9 cellular contexts compared by ENCODE assay signal in the genomic region with DNA sequence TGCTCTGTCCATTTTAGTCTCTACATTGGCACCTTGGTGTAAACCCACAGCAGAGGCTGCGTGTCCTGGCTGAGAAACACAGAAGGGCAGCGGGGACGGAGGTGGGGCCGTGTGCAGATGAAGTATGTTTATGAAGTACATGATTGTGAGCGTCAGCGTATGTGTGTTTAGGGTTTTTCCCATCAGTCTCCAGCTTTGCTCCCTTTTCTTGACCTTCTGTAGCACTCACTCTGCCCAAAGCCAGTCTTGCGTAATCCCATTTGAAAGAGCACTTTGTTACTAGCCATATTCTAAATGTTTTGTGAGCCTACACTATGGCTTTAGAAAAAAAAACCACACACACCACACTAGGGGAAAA.
DNase-seq lines count a peak whose midpoint lies in the region; ATAC-seq lines count a peak whose summit lies in the region.
"Had no signal": no experiment of that assay in that cellular context is flagged by ENCODE, and none has a peak within 500 bp of the region (broad histone marks: within the 10 kb centered on the region; RNA-seq: fewer than 3 reads in every experiment).

No MANE protein-coding gene starts in this region.

- DNase-seq in HAP-1 (ENCODE audit: low spot score in 2 of 2) (peak; percentile 26 to 34), amniotic epithelial cell (ENCODE audit: low read depth) (peak; percentile 39), iPS DF 6.9 (ENCODE audit: low read depth, low spot score) (no peak)
- DNase-seq in activated T-helper 1 cell treated with anti-CD3 and anti-CD28 coated beads, Interleukin-12 subunit alpha, Interleukin-12 subunit beta, Interleukin-2, Interleukin-4 antibody, amounts not matched to agents 30 ng/mL and 10 ng/mL and 1 ng/mL, durations not matched to agents 14 hours and 24 hours and 36 hours (ENCODE audit: low spot score): no peak
- DNase-seq in effector CD8-positive, alpha-beta T cell (lab: John Stamatoyannopoulos, UW): no peak
- DNase-seq: thyroid gland had no signal

- no peaks in the 10 kb centered on the region for H3K27me3 Mint-ChIP-seq in stimulated activated memory B cell treated with anti-CD40 and anti-IgM and Interleukin-4, amounts not matched to agents 10 μg/mL and 1 μg/mL and 100 μg/mL, for 72 hours
- H3K27me3 Mint-ChIP-seq in activated T-helper 1 cell treated with anti-CD3 and anti-CD28 coated beads, Interleukin-12 subunit alpha, Interleukin-12 subunit beta, Interleukin-2, Interleukin-4 antibody, amounts not matched to agents 30 ng/mL and 10 ng/mL and 1 ng/mL, durations not matched to agents 14 hours and 24 hours and 36 hours (ENCODE audit: insufficient read depth): peaks cover 4% of the 10 kb centered on the region

- no peaks in the 10 kb centered on the region for H3K36me3 Mint-ChIP-seq in stimulated activated memory B cell treated with anti-CD40 and anti-IgM and Interleukin-4, amounts not matched to agents 10 μg/mL and 1 μg/mL and 100 μg/mL, for 72 hours
- H3K36me3 Mint-ChIP-seq in activated T-helper 1 cell treated with anti-CD3 and anti-CD28 coated beads, Interleukin-12 subunit alpha, Interleukin-12 subunit beta, Interleukin-2, Interleukin-4 antibody, amounts not matched to agents 30 ng/mL and 10 ng/mL and 1 ng/mL, durations not matched to agents 14 hours and 24 hours and 36 hours (ENCODE audit: low read depth): no peaks in the 10 kb centered on the region
- H3K36me3 Mint-ChIP-seq: activated naive CD8-positive, alpha-beta T cell had no signal

- H3K9me3 ChIP-seq in HAP-1: no peaks in the 10 kb centered on the region; the same call in none of the 2 replicates
- no peaks in the 10 kb centered on the region for H3K9me3 ChIP-seq in iPS DF 6.9 (ENCODE audit: control insufficient read depth, insufficient read depth, low read length)
- H3K9me3 ChIP-seq: thyroid gland had no signal

- ATAC-seq in stimulated activated memory B cell treated with anti-CD40 and anti-IgM and Interleukin-4, amounts not matched to agents 10 μg/mL and 1 μg/mL and 100 μg/mL, for 72 hours: peak; percentile 36
- ATAC-seq in GM18520 (IDR thresholded peaks at IDR 0.05; ENCODE audit: unreplicated experiment): no peak

- peak overlapping the region; percentile 64 for H3K4me3 Mint-ChIP-seq in stimulated activated memory B cell treated with anti-CD40 and anti-IgM and Interleukin-4, amounts not matched to agents 10 μg/mL and 1 μg/mL and 100 μg/mL, for 72 hours
- no peak overlapping the region for H3K4me3 Mint-ChIP-seq in activated T-helper 1 cell treated with anti-CD3 and anti-CD28 coated beads, Interleukin-12 subunit alpha, Interleukin-12 subunit beta, Interleukin-2, Interleukin-4 antibody, amounts not matched to agents 30 ng/mL and 10 ng/mL and 1 ng/mL, durations not matched to agents 14 hours and 24 hours and 36 hours
- H3K4me3 Mint-ChIP-seq: activated naive CD8-positive, alpha-beta T cell had no signal

- H3K4me1 ChIP-seq in HAP-1 (peaks cover 34% of the 10 kb centered on the region), iPS DF 6.9 (ENCODE audit: control insufficient read depth, insufficient read depth, low read length) (no peaks in the 10 kb centered on the region)
- H3K4me1 ChIP-seq: thyroid gland had no signal

- no peaks in the 10 kb centered on the region for H3K27me3 ChIP-seq in HAP-1 (ENCODE audit: low read depth)
- H3K27me3 ChIP-seq in iPS DF 6.9 (ENCODE audit: control insufficient read depth, insufficient read depth, low read length): no peaks in the 10 kb centered on the region

- H3K27ac ChIP-seq in iPS DF 6.9 (ENCODE audit: low read length): no peak overlapping the region
- H3K27ac ChIP-seq: thyroid gland had no signal

- peaks cover 11% of the 10 kb centered on the region for H3K9me3 Mint-ChIP-seq in stimulated activated memory B cell treated with anti-CD40 and anti-IgM and Interleukin-4, amounts not matched to agents 10 μg/mL and 1 μg/mL and 100 μg/mL, for 72 hours
- peaks cover 10% of the 10 kb centered on the region for H3K9me3 Mint-ChIP-seq in activated T-helper 1 cell treated with anti-CD3 and anti-CD28 coated beads, Interleukin-12 subunit alpha, Interleukin-12 subunit beta, Interleukin-2, Interleukin-4 antibody, amounts not matched to agents 30 ng/mL and 10 ng/mL and 1 ng/mL, durations not matched to agents 14 hours and 24 hours and 36 hours

- no peaks in the 10 kb centered on the region for H3K4me1 Mint-ChIP-seq in stimulated activated memory B cell treated with anti-CD40 and anti-IgM and Interleukin-4, amounts not matched to agents 10 μg/mL and 1 μg/mL and 100 μg/mL, for 72 hours
- no peaks in the 10 kb centered on the region for H3K4me1 Mint-ChIP-seq in activated T-helper 1 cell treated with anti-CD3 and anti-CD28 coated beads, Interleukin-12 subunit alpha, Interleukin-12 subunit beta, Interleukin-2, Interleukin-4 antibody, amounts not matched to agents 30 ng/mL and 10 ng/mL and 1 ng/mL, durations not matched to agents 14 hours and 24 hours and 36 hours (ENCODE audit: low read depth)

- H3K4me3 ChIP-seq in HAP-1 (peak overlapping the region; percentile 9), iPS DF 6.9 (ENCODE audit: low read length) (peak overlapping the region; percentile 56; the same call in 1 of the 2 replicates)
- H3K4me3 ChIP-seq: thyroid gland had no signal

- in situ Hi-C loops in HAP-1 (cut with MboI; ENCODE audit: low sequenced_read_pairs): no loop called here

- peak overlapping the region; percentile 46 for H3K27ac Mint-ChIP-seq in stimulated activated memory B cell treated with anti-CD40 and anti-IgM and Interleukin-4, amounts not matched to agents 10 μg/mL and 1 μg/mL and 100 μg/mL, for 72 hours
- H3K27ac Mint-ChIP-seq in activated T-helper 1 cell treated with anti-CD3 and anti-CD28 coated beads, Interleukin-12 subunit alpha, Interleukin-12 subunit beta, Interleukin-2, Interleukin-4 antibody, amounts not matched to agents 30 ng/mL and 10 ng/mL and 1 ng/mL, durations not matched to agents 14 hours and 24 hours and 36 hours: no peak overlapping the region
- H3K27ac Mint-ChIP-seq: activated naive CD8-positive, alpha-beta T cell had no signal

- H3K36me3 ChIP-seq in HAP-1 (replicated peaks): no peaks in the 10 kb centered on the region
- no peaks in the 10 kb centered on the region for H3K36me3 ChIP-seq in iPS DF 6.9 (ENCODE audit: control insufficient read depth, insufficient read depth, low read length)
- H3K36me3 ChIP-seq: thyroid gland had no signal

- intact Hi-C loops in activated T-helper 1 cell treated with anti-CD3 and anti-CD28 coated beads, Interleukin-12 subunit alpha, Interleukin-12 subunit beta, Interleukin-2, Interleukin-4 antibody, amounts not matched to agents 30 ng/mL and 10 ng/mL and 1 ng/mL, durations not matched to agents 14 hours and 24 hours and 36 hours (cut with micrococcal nuclease): no loop called here

- WGBS in iPS DF 6.9 (ENCODE audit: insufficient coverage, insufficient read length): no CpG with 5 or more reads among the region's 7 CpGs

Comparison
In these comparisons a context has a peak if more than half of its experiments do, and no peak if none do; other contexts are left out.
1. DNase-seq: peak in HAP-1 (2 of 2) and amniotic epithelial cell (single experiment); none in iPS DF 6.9 (single experiment), activated T-helper 1 cell treated with anti-CD3 and anti-CD28 coated beads, Interleukin-12 subunit alpha, Interleukin-12 subunit beta, Interleukin-2, Interleukin-4 antibody, amounts not matched to agents 30 ng/mL and 10 ng/mL and 1 ng/mL, durations not matched to agents 14 hours and 24 hours and 36 hours (single experiment) and effector CD8-positive, alpha-beta T cell (single experiment).